In genomic region chr6:161271343-161272019, GRCh38 we compare ENCODE assay signal across 1 cellular context.
TF ChIP-seq lines count a peak whose summit lies in the region.

No MANE protein-coding gene starts in this region.

TF ChIP-seq in K562, 482 proteins besides CTCF, POLR2A, EP300 and RAD21:
- TF ChIP-seq, protein P1, sequence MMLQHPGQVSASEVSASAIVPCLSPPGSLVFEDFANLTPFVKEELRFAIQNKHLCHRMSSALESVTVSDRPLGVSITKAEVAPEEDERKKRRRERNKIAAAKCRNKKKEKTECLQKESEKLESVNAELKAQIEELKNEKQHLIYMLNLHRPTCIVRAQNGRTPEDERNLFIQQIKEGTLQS (IDR thresholded peaks at IDR 0.05): 0 out of 2 replicates have a peak, but pooled peaks have one; percentile 32
- TF ChIP-seq, protein P1 (CRISPR knock-in tag; conservative IDR thresholded peaks at IDR 0.05): no peak
- TF ChIP-seq, protein P2, sequence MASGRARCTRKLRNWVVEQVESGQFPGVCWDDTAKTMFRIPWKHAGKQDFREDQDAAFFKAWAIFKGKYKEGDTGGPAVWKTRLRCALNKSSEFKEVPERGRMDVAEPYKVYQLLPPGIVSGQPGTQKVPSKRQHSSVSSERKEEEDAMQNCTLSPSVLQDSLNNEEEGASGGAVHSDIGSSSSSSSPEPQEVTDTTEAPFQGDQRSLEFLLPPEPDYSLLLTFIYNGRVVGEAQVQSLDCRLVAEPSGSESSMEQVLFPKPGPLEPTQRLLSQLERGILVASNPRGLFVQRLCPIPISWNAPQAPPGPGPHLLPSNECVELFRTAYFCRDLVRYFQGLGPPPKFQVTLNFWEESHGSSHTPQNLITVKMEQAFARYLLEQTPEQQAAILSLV (tag; IDR thresholded peaks at IDR 0.05): no peak
- TF ChIP-seq MEIS2 (IDR thresholded peaks at IDR 0.05; ENCODE audit: partially characterized antibody) (peak; percentile 58), PKNOX1 (IDR thresholded peaks at IDR 0.05) (peak; percentile 76), TBP (optimal IDR thresholded peaks at IDR 0.05; ENCODE audit: low read depth, low read length) (no peak), PBX2 (CRISPR knock-in tag; IDR thresholded peaks at IDR 0.05; ENCODE audit: low read depth) (no peak), PBX2 (tag; conservative IDR thresholded peaks at IDR 0.05; ENCODE audit: low read depth) (peak; percentile 36; the same call in 1 of the 2 replicates), KDM1A (IDR thresholded peaks at IDR 0.05) (peak; percentile 86), ZNF354B (CRISPR knock-in tag; IDR thresholded peaks at IDR 0.05) (0 out of 2 replicates have a peak, but pooled peaks have one; percentile 17), MAZ (CRISPR knock-in tag; conservative IDR thresholded peaks at IDR 0.05 in 1 of 2, IDR thresholded peaks at IDR 0.05 in 1 of 2) (peak in 1 of 2 experiments; percentile 25; a peak in 1 of 4 replicates)
- TF ChIP-seq, protein P3, sequence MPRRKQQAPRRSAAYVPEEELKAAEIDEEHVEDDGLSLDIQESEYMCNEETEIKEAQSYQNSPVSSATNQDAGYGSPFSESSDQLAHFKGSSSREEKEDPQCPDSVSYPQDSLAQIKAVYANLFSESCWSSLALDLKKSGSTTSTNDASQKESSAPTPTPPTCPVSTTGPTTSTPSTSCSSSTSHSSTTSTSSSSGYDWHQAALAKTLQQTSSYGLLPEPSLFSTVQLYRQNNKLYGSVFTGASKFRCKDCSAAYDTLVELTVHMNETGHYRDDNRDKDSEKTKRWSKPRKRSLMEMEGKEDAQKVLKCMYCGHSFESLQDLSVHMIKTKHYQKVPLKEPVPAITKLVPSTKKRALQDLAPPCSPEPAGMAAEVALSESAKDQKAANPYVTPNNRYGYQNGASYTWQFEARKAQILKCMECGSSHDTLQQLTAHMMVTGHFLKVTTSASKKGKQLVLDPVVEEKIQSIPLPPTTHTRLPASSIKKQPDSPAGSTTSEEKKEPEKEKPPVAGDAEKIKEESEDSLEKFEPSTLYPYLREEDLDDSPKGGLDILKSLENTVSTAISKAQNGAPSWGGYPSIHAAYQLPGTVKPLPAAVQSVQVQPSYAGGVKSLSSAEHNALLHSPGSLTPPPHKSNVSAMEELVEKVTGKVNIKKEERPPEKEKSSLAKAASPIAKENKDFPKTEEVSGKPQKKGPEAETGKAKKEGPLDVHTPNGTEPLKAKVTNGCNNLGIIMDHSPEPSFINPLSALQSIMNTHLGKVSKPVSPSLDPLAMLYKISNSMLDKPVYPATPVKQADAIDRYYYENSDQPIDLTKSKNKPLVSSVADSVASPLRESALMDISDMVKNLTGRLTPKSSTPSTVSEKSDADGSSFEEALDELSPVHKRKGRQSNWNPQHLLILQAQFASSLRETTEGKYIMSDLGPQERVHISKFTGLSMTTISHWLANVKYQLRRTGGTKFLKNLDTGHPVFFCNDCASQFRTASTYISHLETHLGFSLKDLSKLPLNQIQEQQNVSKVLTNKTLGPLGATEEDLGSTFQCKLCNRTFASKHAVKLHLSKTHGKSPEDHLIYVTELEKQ (CRISPR knock-in tag; IDR thresholded peaks at IDR 0.05): no peak
- TF ChIP-seq, protein P4, sequence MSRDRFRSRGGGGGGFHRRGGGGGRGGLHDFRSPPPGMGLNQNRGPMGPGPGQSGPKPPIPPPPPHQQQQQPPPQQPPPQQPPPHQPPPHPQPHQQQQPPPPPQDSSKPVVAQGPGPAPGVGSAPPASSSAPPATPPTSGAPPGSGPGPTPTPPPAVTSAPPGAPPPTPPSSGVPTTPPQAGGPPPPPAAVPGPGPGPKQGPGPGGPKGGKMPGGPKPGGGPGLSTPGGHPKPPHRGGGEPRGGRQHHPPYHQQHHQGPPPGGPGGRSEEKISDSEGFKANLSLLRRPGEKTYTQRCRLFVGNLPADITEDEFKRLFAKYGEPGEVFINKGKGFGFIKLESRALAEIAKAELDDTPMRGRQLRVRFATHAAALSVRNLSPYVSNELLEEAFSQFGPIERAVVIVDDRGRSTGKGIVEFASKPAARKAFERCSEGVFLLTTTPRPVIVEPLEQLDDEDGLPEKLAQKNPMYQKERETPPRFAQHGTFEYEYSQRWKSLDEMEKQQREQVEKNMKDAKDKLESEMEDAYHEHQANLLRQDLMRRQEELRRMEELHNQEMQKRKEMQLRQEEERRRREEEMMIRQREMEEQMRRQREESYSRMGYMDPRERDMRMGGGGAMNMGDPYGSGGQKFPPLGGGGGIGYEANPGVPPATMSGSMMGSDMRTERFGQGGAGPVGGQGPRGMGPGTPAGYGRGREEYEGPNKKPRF (IDR thresholded peaks at IDR 0.05; ENCODE audit: low read depth, low read length): no peak
